In the genomic region with DNA sequence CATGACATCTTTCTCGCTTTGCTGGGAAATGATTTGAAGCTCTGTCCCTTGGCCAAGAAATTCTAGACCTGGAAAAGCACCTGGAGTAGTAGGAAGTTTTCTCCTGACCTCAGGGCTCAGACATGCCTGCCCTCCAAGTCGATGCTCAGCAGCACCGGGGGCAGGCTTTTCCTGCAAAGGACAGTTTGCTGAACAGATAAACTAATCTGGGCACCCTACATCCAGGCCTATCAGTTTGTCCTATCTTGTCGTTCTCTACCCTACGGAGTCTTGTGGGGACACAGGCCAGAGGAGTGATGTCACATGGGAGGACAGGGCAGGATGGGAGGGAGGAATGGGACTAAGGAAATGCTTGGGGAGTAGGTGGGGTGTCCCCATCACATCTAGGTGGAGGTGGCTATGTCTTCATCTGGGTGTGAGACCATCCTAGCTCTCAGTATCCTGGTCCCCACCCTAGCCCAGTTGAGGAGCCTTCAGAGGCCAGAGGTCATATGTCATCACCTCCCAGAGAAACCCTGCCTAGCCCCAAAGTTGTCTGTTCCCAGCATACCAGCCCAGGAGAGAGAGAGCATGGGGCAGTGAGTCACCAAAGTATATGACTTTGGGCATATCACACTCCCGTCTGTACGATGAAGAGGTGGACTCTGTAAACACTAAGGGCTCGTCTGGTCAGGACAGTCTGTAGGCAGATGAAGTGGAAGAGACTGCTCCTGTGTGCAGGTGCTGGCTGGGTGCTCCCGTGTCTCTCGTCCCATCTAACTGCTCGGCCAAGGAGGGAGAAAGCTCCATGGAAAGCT, we compare ENCODE assay signal across 21 cellular contexts. TPM values are rescaled to one million over a fixed set of nuclear protein-coding genes. Genes with fewer than 3 reads are reported as not detected.
A peak's percentile ranks its signal among the peaks of the same experiment; 100 is the strongest.
DNase-seq lines count a peak whose midpoint lies in the region; ATAC-seq and TF ChIP-seq lines count a peak whose summit lies in the region.
"Had no signal": no experiment of that assay in that cellular context is flagged by ENCODE, and none has a peak within 500 bp of the region (broad histone marks: within the 10 kb centered on the region; RNA-seq: fewer than 3 reads in every experiment).

No MANE protein-coding gene starts in this region.

- DNase-seq in EH (ENCODE audit: low read depth) (peak; percentile 53), epithelial cell of esophagus (ENCODE audit: low read depth) (peak; percentile 15), sigmoid colon (peak; percentile 52), CD14-positive monocyte (ENCODE audit: low spot score) (no peak)
- no peak for DNase-seq in stimulated activated CD4-positive, alpha-beta T cell treated with anti-CD3 and anti-CD28 coated beads, Interleukin-2, amount 100 ng/mL, for 48 hours
- DNase-seq: activated CD4-positive, CD25-positive, alpha-beta regulatory T cell; activated gamma-delta T cell; amniotic stem cell; C1 segment of cervical spinal cord; DMS 273 treated with DMSO at 0.1 percent for 48 hours; effector memory CD4-positive, alpha-beta T cell; hypothalamus; KBM-7; kidney; NCI-H1048; NCI-H2029 treated with DMSO at 0.1 percent for 48 hours; SHP77 treated with DMSO at 0.1 percent for 48 hours; T-helper 2 cell had no signal

- peaks cover 0 to 3% of the 10 kb centered on the region in 2 donors for H3K36me3 Mint-ChIP-seq in CD14-positive monocyte

- no peak overlapping the region for H3K4me3 ChIP-seq in Loucy (ENCODE audit: low read length, poor library complexity, severe bottlenecking)
- H3K4me3 ChIP-seq in epithelial cell of esophagus (ENCODE audit: low read length) = no peak overlapping the region
- no peak overlapping the region for H3K4me3 ChIP-seq in sigmoid colon

- peak overlapping the region in 3 of 4 donors; percentile 68 to 85 (median 74) for H3K27ac ChIP-seq in sigmoid colon

- peaks cover 46% of the 10 kb centered on the region for H3K4me1 Mint-ChIP-seq in CD14-positive monocyte

- H3K27me3 ChIP-seq in Loucy (ENCODE audit: insufficient read depth, low read length, poor library complexity, severe bottlenecking) = no peaks in the 10 kb centered on the region
- no peaks in the 10 kb centered on the region for H3K27me3 ChIP-seq in sigmoid colon

- ATAC-seq in HG03460 (IDR thresholded peaks at IDR 0.05; ENCODE audit: unreplicated experiment) = no peak

- TF ChIP-seq POLR2A in sigmoid colon (IDR thresholded peaks at IDR 0.05) = no peak

- H3K36me3 ChIP-seq in Loucy (ENCODE audit: insufficient read depth, low read length) (no peaks in the 10 kb centered on the region), sigmoid colon (no peaks in the 10 kb centered on the region)

- no peak overlapping the region for H3K4me2 ChIP-seq in Loucy (ENCODE audit: low read depth, low read length, poor library complexity, severe bottlenecking)

- TF ChIP-seq CTCF in Loucy (conservative IDR thresholded peaks at IDR 0.05; ENCODE audit: low read length) (no peak), epithelial cell of esophagus (IDR thresholded peaks at IDR 0.05; ENCODE audit: insufficient read depth, low read depth, low read length, missing control alignments) (no peak), sigmoid colon (IDR thresholded peaks at IDR 0.05) (no peak), CD14-positive monocyte (IDR thresholded peaks at IDR 0.05) (no peak)

- H3K79me2 ChIP-seq in Loucy (ENCODE audit: insufficient read depth, low read length) = no peaks in the 10 kb centered on the region

- no peak overlapping the region for H2AFZ ChIP-seq in Loucy (ENCODE audit: low read length)

- H3K4me3 Mint-ChIP-seq in CD14-positive monocyte = no peak overlapping the region

- 81 to 89% methylated on average over 11 of the region's 11 CpGs for WGBS in sigmoid colon, 2 donors

- no peaks in the 10 kb centered on the region for H4K20me1 ChIP-seq in Loucy (ENCODE audit: insufficient read depth, low read length, poor library complexity, severe bottlenecking)

- no peak for TF ChIP-seq EP300 in sigmoid colon (IDR thresholded peaks at IDR 0.05)

- H3K27ac Mint-ChIP-seq in CD14-positive monocyte = peak overlapping the region in 1 of 7 donors; percentile 10

- H3K27me3 Mint-ChIP-seq in CD14-positive monocyte (ENCODE audit: low read depth in 3 of 3) = peaks cover 0 to 1% (median 0%) of the 10 kb centered on the region in 3 donors

- H3F3A ChIP-seq in Loucy (ENCODE audit: low read depth) = peaks cover under 1% of the 10 kb centered on the region

- no peaks in the 10 kb centered on the region for H3K9me3 ChIP-seq in Loucy (ENCODE audit: insufficient read depth, low read depth, low read length)
- no peaks in the 10 kb centered on the region for H3K9me3 ChIP-seq in sigmoid colon

- intact Hi-C loops in sigmoid colon (cut with DNase I) (no loop called here), CD14-positive monocyte (cut with micrococcal nuclease) (no loop called here)

- no peaks in the 10 kb centered on the region for H3K9me2 ChIP-seq in Loucy (replicated peaks; ENCODE audit: low read depth, low read length)

- peaks cover 0 to 7% (median 0%) of the 10 kb centered on the region in 7 donors for H3K9me3 Mint-ChIP-seq in CD14-positive monocyte

- H3K4me1 ChIP-seq in Loucy (ENCODE audit: insufficient read depth, low read length, poor library complexity, severe bottlenecking) (peaks cover 83% of the 10 kb centered on the region), sigmoid colon (peaks cover 0 to 33% (median 31%) of the 10 kb centered on the region in 4 donors)

- H3K9ac ChIP-seq in Loucy (ENCODE audit: low read depth, low read length, poor library complexity, severe bottlenecking) = peak overlapping the region; percentile 67

RNA-seq across cellular contexts. Expression of gene FCHSD2, which starts 18.1 kb away (rescaled TPM):
- total RNA-seq in sigmoid colon = 10 to 100 TPM; 16.4 to 36.3 (median 19.4) TPM
- polyA plus RNA-seq in sigmoid colon = 10 to 100 TPM in 1 of 3 donors, 1 to 10 TPM in 2; 6.9 to 19.3 (median 7.2) TPM
- polyA plus RNA-seq in CD14-positive monocyte = 10 to 100 TPM; 14.5 to 16.6 TPM

RNA-seq across cellular contexts. Expression of gene P2RY2, which starts 57.9 kb away (rescaled TPM):
- under 1 TPM in 1 of 4 donors, not detected in 3; 0.16 TPM for total RNA-seq in sigmoid colon
- polyA plus RNA-seq in sigmoid colon = 1 to 10 TPM; 3.0 to 6.2 (median 4.2) TPM
- polyA plus RNA-seq in CD14-positive monocyte = 10 to 100 TPM in 1 of 2 donors, 1 to 10 TPM in 1; 2.8 to 12.7 TPM
- total RNA-seq: activated CD8-positive, alpha-beta memory T cell treated with anti-CD3 and anti-CD28 coated beads for 36 hours had no signal

Comparison
In these comparisons a context has a peak if more than half of its experiments do, and no peak if none do; other contexts are left out.
1. DNase-seq: peak in EH (single experiment), epithelial cell of esophagus (single experiment) and sigmoid colon (single experiment); none in CD14-positive monocyte (single experiment) and stimulated activated CD4-positive, alpha-beta T cell treated with anti-CD3 and anti-CD28 coated beads, Interleukin-2, amount 100 ng/mL, for 48 hours (0 of 2).